Comparison of ENCODE assay signal across 8 cellular contexts in the genomic region with DNA sequence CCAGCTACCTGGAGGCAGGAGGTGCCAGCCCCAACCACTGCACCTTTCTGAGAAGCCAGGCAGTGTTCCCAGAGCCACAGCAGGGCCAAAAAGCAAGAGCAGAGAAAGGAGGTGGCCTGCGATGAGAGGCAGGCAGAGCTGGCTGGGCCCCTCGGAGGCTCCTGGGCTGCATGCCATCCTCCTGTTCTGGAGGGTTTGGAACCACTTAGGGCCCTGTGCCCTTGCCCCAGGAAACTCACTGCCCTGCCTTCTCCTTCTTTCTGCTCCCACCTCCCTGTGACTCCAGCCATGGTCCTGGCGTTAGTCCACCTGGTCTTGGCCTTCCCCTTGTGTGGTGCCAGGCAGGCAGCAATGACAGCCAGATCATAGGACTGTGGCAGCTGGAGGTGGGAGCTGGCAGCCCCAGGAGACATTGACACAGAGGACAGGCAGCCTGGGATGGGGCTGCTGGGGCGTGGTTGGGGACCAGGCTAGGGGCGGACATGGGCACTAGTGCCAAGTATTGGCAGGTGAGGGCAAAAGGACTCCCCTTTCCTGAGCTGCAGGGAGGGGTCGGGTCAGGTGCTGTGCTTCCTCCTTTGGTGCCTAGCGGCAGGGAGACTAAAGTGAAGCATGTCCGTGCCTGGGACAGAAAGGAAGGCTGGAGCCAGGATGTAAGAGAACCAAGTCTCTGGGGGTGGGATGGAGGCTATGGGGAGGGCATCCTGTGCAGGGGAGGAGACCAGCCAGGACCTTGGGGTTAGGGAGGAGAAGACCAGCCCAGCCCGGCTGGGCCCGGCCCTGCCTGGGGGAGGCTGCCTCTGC. TPM values are rescaled to one million over a fixed set of nuclear protein-coding genes. Genes with fewer than 3 reads are reported as not detected.
DNase-seq lines count a peak whose midpoint lies in the region; ATAC-seq and TF ChIP-seq lines count a peak whose summit lies in the region.

No MANE protein-coding gene starts in this region.

- no peaks in the 10 kb centered on the region for H3K9me3 Mint-ChIP-seq in activated T-cell treated with anti-CD3 and anti-CD28 coated beads, Interleukin-2, amount 50 U/mL, for 72 hours
- no peaks in the 10 kb centered on the region for H3K9me3 Mint-ChIP-seq in activated naive CD8-positive, alpha-beta T cell treated with anti-CD3 and anti-CD28 coated beads for 36 hours
- no peaks in the 10 kb centered on the region for H3K9me3 Mint-ChIP-seq in type B pancreatic cell

- H3K36me3 ChIP-seq in kidney epithelial cell (ENCODE audit: control insufficient read depth, insufficient read depth, low read length), result no peaks in the 10 kb centered on the region

- H3K27ac Mint-ChIP-seq in activated T-cell treated with anti-CD3 and anti-CD28 coated beads, Interleukin-2, amount 50 U/mL, for 72 hours, result no peak overlapping the region
- no peak overlapping the region for H3K27ac Mint-ChIP-seq in activated naive CD8-positive, alpha-beta T cell treated with anti-CD3 and anti-CD28 coated beads for 36 hours
- no peak overlapping the region for H3K27ac Mint-ChIP-seq in type B pancreatic cell

- TF ChIP-seq POLR2A in erythroblast (IDR thresholded peaks at IDR 0.05; ENCODE audit: low read length), result no peak

- H3K27me3 Mint-ChIP-seq in activated T-cell treated with anti-CD3 and anti-CD28 coated beads, Interleukin-2, amount 50 U/mL, for 72 hours (ENCODE audit: low read depth), result peaks cover 35% of the 10 kb centered on the region
- peaks cover 23% of the 10 kb centered on the region for H3K27me3 Mint-ChIP-seq in activated naive CD8-positive, alpha-beta T cell treated with anti-CD3 and anti-CD28 coated beads for 36 hours
- peaks cover 52% of the 10 kb centered on the region for H3K27me3 Mint-ChIP-seq in type B pancreatic cell

- peaks cover 18% of the 10 kb centered on the region for H3K27me3 ChIP-seq in kidney epithelial cell (ENCODE audit: control insufficient read depth, insufficient read depth, low read length)

- H3K4me3 Mint-ChIP-seq in activated T-cell treated with anti-CD3 and anti-CD28 coated beads, Interleukin-2, amount 50 U/mL, for 72 hours, result peak overlapping the region; percentile 55 to 78
- peak overlapping the region; percentile 71 for H3K4me3 Mint-ChIP-seq in activated naive CD8-positive, alpha-beta T cell treated with anti-CD3 and anti-CD28 coated beads for 36 hours
- H3K4me3 Mint-ChIP-seq in type B pancreatic cell, result peak overlapping the region; percentile 77

- TF ChIP-seq CTCF in kidney epithelial cell (IDR thresholded peaks at IDR 0.05; ENCODE audit: insufficient read depth, low read length, poor library complexity, severe bottlenecking) (no peak), type B pancreatic cell (conservative IDR thresholded peaks at IDR 0.05) (no peak)

- no peak for ATAC-seq in activated T-cell treated with anti-CD3 and anti-CD28 coated beads, Interleukin-2, amount 50 U/mL, for 72 hours (replicated peaks in 1 of 2)

- H3K4me3 ChIP-seq in kidney epithelial cell (ENCODE audit: low read depth, low read length), result peak overlapping the region; percentile 17

- peaks cover 7% of the 10 kb centered on the region for H3K4me1 Mint-ChIP-seq in activated T-cell treated with anti-CD3 and anti-CD28 coated beads, Interleukin-2, amount 50 U/mL, for 72 hours (ENCODE audit: low read depth)
- H3K4me1 Mint-ChIP-seq in activated naive CD8-positive, alpha-beta T cell treated with anti-CD3 and anti-CD28 coated beads for 36 hours, result no peaks in the 10 kb centered on the region
- H3K4me1 Mint-ChIP-seq in type B pancreatic cell (ENCODE audit: unreplicated experiment), result no peaks in the 10 kb centered on the region

- H3K36me3 Mint-ChIP-seq in activated T-cell treated with anti-CD3 and anti-CD28 coated beads, Interleukin-2, amount 50 U/mL, for 72 hours (ENCODE audit: insufficient read depth in 2 of 2), result no peaks in the 10 kb centered on the region
- no peaks in the 10 kb centered on the region for H3K36me3 Mint-ChIP-seq in activated naive CD8-positive, alpha-beta T cell treated with anti-CD3 and anti-CD28 coated beads for 36 hours
- no peaks in the 10 kb centered on the region for H3K36me3 Mint-ChIP-seq in type B pancreatic cell

- DNase-seq in activated T-cell treated with anti-CD3 and anti-CD28 coated beads, Interleukin-2, amount 50 U/mL, for 72 hours, result no peak
- no peak for DNase-seq in activated T-cell treated with anti-CD3 and anti-CD28 coated beads, Interleukin-2, amount 50 U/mL, for 1 hour
- no peak for DNase-seq in activated naive CD8-positive, alpha-beta T cell treated with anti-CD3 and anti-CD28 coated beads for 36 hours
- no peak for DNase-seq in kidney epithelial cell (ENCODE audit: low read depth)
- peak; percentile 64 for DNase-seq in type B pancreatic cell (ENCODE audit: extremely low spot score, unreplicated experiment)
- no peak for DNase-seq in NCI-H1092 (lab: John Stamatoyannopoulos, UW)
- DNase-seq in HuH-7 (ENCODE audit: low spot score), result no peak
- DNase-seq in erythroblast (lab: John Stamatoyannopoulos, UW), result no peak

RNA-seq across cellular contexts. Expression of a gene that starts 1.4 kb away (rescaled TPM):
- total RNA-seq in activated T-cell treated with anti-CD3 and anti-CD28 coated beads, Interleukin-2, amount 50 U/mL, for 72 hours, result under 1 TPM; 0.14 to 0.23 TPM
- 1 to 10 TPM; 2.4 to 2.6 TPM for total RNA-seq in activated naive CD8-positive, alpha-beta T cell treated with anti-CD3 and anti-CD28 coated beads for 36 hours
- 0.14 and 0.17 TPM in 2 replicates for total RNA-seq in kidney epithelial cell
- total RNA-seq in type B pancreatic cell (ENCODE audit: low replicate concordance), result 1.0 and 1.2 TPM in 2 replicates
